Comparison of ENCODE assay signal across 12 cellular contexts in the genomic region with DNA sequence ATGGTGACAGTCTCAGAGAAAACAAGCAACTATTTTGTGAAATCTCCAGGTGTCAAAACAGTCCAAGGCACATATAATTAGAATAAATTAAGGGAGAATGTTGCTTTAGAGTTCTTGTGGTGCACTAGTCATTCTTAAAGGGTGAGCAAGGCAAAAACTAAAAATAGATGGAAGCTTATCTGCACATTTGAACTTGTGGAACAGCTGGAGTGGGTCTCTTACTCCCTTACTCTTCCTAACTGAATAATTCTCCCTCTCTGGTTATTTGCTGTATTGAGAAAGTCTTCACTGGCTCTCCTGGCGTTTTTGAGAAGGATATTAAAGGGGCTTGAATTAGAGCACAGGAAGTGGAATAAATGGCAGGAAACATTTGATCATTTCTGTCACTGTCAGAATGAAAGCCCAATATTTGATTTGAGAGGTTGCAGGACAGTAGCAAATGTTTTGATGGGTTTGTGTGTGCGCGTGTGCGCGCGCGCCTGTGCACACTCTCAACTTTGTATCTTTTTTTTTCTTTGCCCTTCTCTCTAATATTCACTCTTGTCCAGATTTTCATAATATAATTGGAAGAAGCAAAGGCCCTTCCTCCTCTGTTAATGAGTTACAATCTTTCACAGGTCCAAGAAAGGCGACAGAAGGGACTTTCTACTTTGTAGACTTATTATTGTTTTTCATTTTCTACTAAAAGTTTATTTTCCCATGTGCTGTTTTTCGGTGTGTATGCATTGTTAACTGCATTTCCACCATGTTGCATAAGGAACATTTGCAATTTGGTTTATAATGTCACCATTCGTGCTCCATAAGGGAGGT. TPM values are rescaled to one million over a fixed set of nuclear protein-coding genes. Genes with fewer than 3 reads are reported as not detected.
DNase-seq lines count a peak whose midpoint lies in the region; ATAC-seq and TF ChIP-seq lines count a peak whose summit lies in the region.
"Had no signal": no experiment of that assay in that cellular context is flagged by ENCODE, and none has a peak within 500 bp of the region (broad histone marks: within the 10 kb centered on the region; RNA-seq: fewer than 3 reads in every experiment).

No MANE protein-coding gene starts in this region.

- H3K4me3 ChIP-seq in right atrium auricular region (no peak overlapping the region), upper lobe of right lung (no peak overlapping the region), dorsolateral prefrontal cortex (no peak overlapping the region)
- H3K4me3 ChIP-seq: SJSA1 had no signal

- no peak for DNase-seq in Right ventricle myocardium inferior (ENCODE audit: missing footprints)
- no peak for DNase-seq in right atrium auricular region (ENCODE audit: low spot score)
- DNase-seq in left ventricle myocardium superior: no peak
- DNase-seq in upper lobe of right lung: no peak
- DNase-seq in DMS153 (lab: John Stamatoyannopoulos, UW): no peak
- DNase-seq in NCI-H1417 (lab: John Stamatoyannopoulos, UW): no peak
- DNase-seq in dorsolateral prefrontal cortex: no peak
- DNase-seq: activated naive CD8-positive, alpha-beta T cell treated with anti-CD3 and anti-CD28 coated beads, Interleukin-2, amount 10 ng/mL, durations not matched to agents 7 days and 5 days; NCI-H2029 treated with DMSO at 0.1 percent for 48 hours; substantia nigra had no signal

- ATAC-seq in Right ventricle myocardium inferior: peak; percentile 57
- ATAC-seq in left ventricle myocardium superior: peak; percentile 66
- ATAC-seq in upper lobe of right lung: peak; percentile 34

- peak overlapping the region in 1 of 2 donors; percentile 58 for H3K27ac ChIP-seq in right atrium auricular region
- H3K27ac ChIP-seq in upper lobe of right lung: no peak overlapping the region
- no peak overlapping the region for H3K27ac ChIP-seq in dorsolateral prefrontal cortex
- H3K27ac ChIP-seq: SJSA1 had no signal

- H3K4me3 Mint-ChIP-seq in activated naive CD8-positive, alpha-beta T cell: peak overlapping the region; percentile 7
- H3K4me3 Mint-ChIP-seq: activated naive CD8-positive, alpha-beta T cell treated with anti-CD3 and anti-CD28 coated beads, Interleukin-2, amount 10 ng/mL, durations not matched to agents 7 days and 5 days had no signal

- no peaks in the 10 kb centered on the region for H3K9me3 Mint-ChIP-seq in activated naive CD8-positive, alpha-beta T cell (ENCODE audit: low read depth)

- intact Hi-C loops in Right ventricle myocardium inferior (cut with DNase I): no loop called here
- intact Hi-C loops in left ventricle myocardium superior (cut with micrococcal nuclease): no loop called here
- intact Hi-C loops in upper lobe of right lung (cut with DNase I): no loop called here
- intact Hi-C loops in dorsolateral prefrontal cortex (cut with DNase I): no loop called here

- TF ChIP-seq CTCF in right atrium auricular region (IDR thresholded peaks at IDR 0.05) (no peak), upper lobe of right lung (IDR thresholded peaks at IDR 0.05) (no peak), dorsolateral prefrontal cortex (IDR thresholded peaks at IDR 0.05 in 54 of 56, conservative IDR thresholded peaks at IDR 0.05 in 2 of 56; ENCODE audit: low read depth in 1 of 56, partially characterized antibody in 56 of 56) (no peak)

- H3K27ac Mint-ChIP-seq in activated naive CD8-positive, alpha-beta T cell: peak overlapping the region; percentile 42
- H3K27ac Mint-ChIP-seq: activated naive CD8-positive, alpha-beta T cell treated with anti-CD3 and anti-CD28 coated beads, Interleukin-2, amount 10 ng/mL, durations not matched to agents 7 days and 5 days had no signal

- no peaks in the 10 kb centered on the region for H3K27me3 Mint-ChIP-seq in activated naive CD8-positive, alpha-beta T cell
- H3K27me3 Mint-ChIP-seq: activated naive CD8-positive, alpha-beta T cell treated with anti-CD3 and anti-CD28 coated beads, Interleukin-2, amount 10 ng/mL, durations not matched to agents 7 days and 5 days had no signal

- peaks cover 8% of the 10 kb centered on the region for H3K36me3 Mint-ChIP-seq in activated naive CD8-positive, alpha-beta T cell

- H3K4me1 Mint-ChIP-seq in activated naive CD8-positive, alpha-beta T cell (ENCODE audit: low read depth): peaks cover 78% of the 10 kb centered on the region

- no peaks in the 10 kb centered on the region for H3K27me3 ChIP-seq in right atrium auricular region
- no peaks in the 10 kb centered on the region for H3K27me3 ChIP-seq in upper lobe of right lung
- peaks cover 0 to 5% (median 0%) of the 10 kb centered on the region in 45 donors for H3K27me3 ChIP-seq in dorsolateral prefrontal cortex
- H3K27me3 ChIP-seq: SJSA1 had no signal

- H3K4me1 ChIP-seq in right atrium auricular region: peaks cover 0 to 51% of the 10 kb centered on the region in 2 donors
- peaks cover 14% of the 10 kb centered on the region for H3K4me1 ChIP-seq in upper lobe of right lung

- H3K36me3 ChIP-seq in right atrium auricular region (no peaks in the 10 kb centered on the region), upper lobe of right lung (no peaks in the 10 kb centered on the region)

- H3K9me3 ChIP-seq in right atrium auricular region: no peaks in the 10 kb centered on the region
- no peaks in the 10 kb centered on the region for H3K9me3 ChIP-seq in upper lobe of right lung
- H3K9me3 ChIP-seq: SJSA1 had no signal

RNA-seq across cellular contexts. Expression of a gene that starts 40.9 kb away (rescaled TPM):
- total RNA-seq in Right ventricle myocardium inferior (292 TPM), right atrium auricular region (100 to 1,000 TPM; 293 to 339 TPM), left ventricle myocardium superior (284 TPM), upper lobe of right lung (450 TPM), dorsolateral prefrontal cortex (100 to 1,000 TPM in 2 of 120 experiments, 10 to 100 TPM in 118; 42.6 to 104 (median 65.3) TPM)
